Comparison of ENCODE assay signal across 24 cellular contexts in the genomic region with DNA sequence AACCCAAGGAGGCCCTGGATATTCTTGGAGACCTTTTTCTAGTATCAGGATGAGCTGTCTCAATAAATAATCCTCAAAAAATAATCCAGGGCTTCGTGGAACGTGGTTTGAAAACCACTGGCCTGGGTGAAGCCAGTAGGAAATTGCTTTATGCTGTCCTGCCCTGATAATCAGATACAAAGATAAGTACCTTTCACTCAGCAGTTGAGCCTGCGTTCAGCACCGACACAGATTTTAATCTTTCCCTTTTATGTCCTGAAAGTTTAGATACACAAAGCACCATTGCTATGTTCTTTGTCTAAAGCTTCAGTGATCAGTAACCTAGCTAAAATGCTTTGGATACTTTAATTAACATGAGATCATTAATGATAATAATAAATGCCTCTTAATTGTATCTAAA.
DNase-seq lines count a peak whose midpoint lies in the region; ATAC-seq and TF ChIP-seq lines count a peak whose summit lies in the region.
"Had no signal": no experiment of that assay in that cellular context is flagged by ENCODE, and none has a peak within 500 bp of the region (broad histone marks: within the 10 kb centered on the region; RNA-seq: fewer than 3 reads in every experiment).

No MANE protein-coding gene starts in this region.

- H4K91ac ChIP-seq in H9 (ENCODE audit: insufficient read length, low read depth, low read length): no peak overlapping the region

- H2BK12ac ChIP-seq in H9 (ENCODE audit: insufficient read length, low read depth, low read length): no peak overlapping the region

- peak overlapping the region; percentile 35 for H3K27ac Mint-ChIP-seq in mesothelial cell of epicardium
- no peak overlapping the region for H3K27ac Mint-ChIP-seq in H9
- H3K27ac Mint-ChIP-seq: CD4-positive, CD25-positive, alpha-beta regulatory T cell; GM23338; HFFc6 had no signal

- no peak overlapping the region for H3T11ph ChIP-seq in H9 (ENCODE audit: low read length)

- H3K27me3 ChIP-seq in SK-N-SH (ENCODE audit: insufficient read depth): no peaks in the 10 kb centered on the region
- H3K27me3 ChIP-seq in smooth muscle cell (ENCODE audit: low read depth): no peaks in the 10 kb centered on the region
- H3K27me3 ChIP-seq in colonic mucosa: no peaks in the 10 kb centered on the region
- no peaks in the 10 kb centered on the region for H3K27me3 ChIP-seq in H9 (ENCODE audit: insufficient read depth, low read length)
- H3K27me3 ChIP-seq: BLaER1 had no signal

- no peak overlapping the region for H3K4ac ChIP-seq in H9 (ENCODE audit: low read depth, low read length)

- H3K9ac ChIP-seq in SK-N-SH (no peak overlapping the region), smooth muscle cell (ENCODE audit: low read depth) (no peak overlapping the region), colonic mucosa (ENCODE audit: low read depth in 2 of 2, low read length in 2 of 2) (no peak overlapping the region), H9 (ENCODE audit: extremely low read depth, insufficient read length, low read length) (no peak overlapping the region)
- H3K9ac ChIP-seq: BLaER1, KMS-11 had no signal

- H4K5ac ChIP-seq in H9 (ENCODE audit: insufficient read length, low read depth, low read length): no peak overlapping the region

- H2BK5ac ChIP-seq in H9 (ENCODE audit: insufficient read length, low read length): no peak overlapping the region

- no peak overlapping the region for H2BK20ac ChIP-seq in H9 (ENCODE audit: low read depth, low read length, poor library complexity, severe bottlenecking)

- H4K8ac ChIP-seq in H9 (replicated peaks; ENCODE audit: insufficient read length, low read depth, low read length): no peak overlapping the region

- TF ChIP-seq EP300 in SK-N-SH (IDR thresholded peaks at IDR 0.05; ENCODE audit: borderline replicate concordance in 1 of 2, low read depth in 1 of 2, low read length in 1 of 2): peak; percentile 16 to 76; a peak in 2 of 4 replicates

- DNase-seq in KG1 (lab: John Stamatoyannopoulos, UW) (peak; percentile 8), SK-N-SH (no peak), mesothelial cell of epicardium (ENCODE audit: low spot score in 2 of 2, unreplicated experiment in 2 of 2) (no peak), smooth muscle cell (lab: John Stamatoyannopoulos, UW; ENCODE audit: unreplicated experiment) (no peak), colonic mucosa (no peak), H9 (no peak)
- DNase-seq: CD4-positive, CD25-positive, alpha-beta regulatory T cell; DMS53; HFFc6; IMR-90; NCI-H1092; NCI-H1436; NCI-H187; NCI-H2081 treated with DMSO at 0.1 percent for 48 hours; NCI-H2171; NCI-H345; NCI-H510A treated with DMSO at 0.1 percent for 48 hours; SIG-M5 had no signal

- TF ChIP-seq CTCF in SK-N-SH (IDR thresholded peaks at IDR 0.05) (no peak), mesothelial cell of epicardium (IDR thresholded peaks at IDR 0.05; ENCODE audit: unreplicated experiment) (no peak), smooth muscle cell (IDR thresholded peaks at IDR 0.05; ENCODE audit: borderline replicate concordance, insufficient read depth, poor library complexity, severe bottlenecking) (no peak), colonic mucosa (IDR thresholded peaks at IDR 0.05) (no peak), H9 (conservative IDR thresholded peaks at IDR 0.05) (no peak)

- 25% methylated on average over 4 of the region's 4 CpGs for WGBS in SK-N-SH (ENCODE audit: low lambda C conversion rate)
- 40% methylated on average over 4 of the region's 4 CpGs for WGBS in smooth muscle cell (ENCODE audit: low lambda C conversion rate)
- no CpG with 5 or more reads among the region's 4 CpGs for WGBS in H9 (ENCODE audit: extremely low coverage, insufficient read length, low lambda C conversion rate)

- no peak overlapping the region for H3K18ac ChIP-seq in H9 (ENCODE audit: insufficient read length, low read depth, low read length)

- intact Hi-C loops in colonic mucosa (cut with DNase I): no loop called here

- H3K14ac ChIP-seq in H9 (ENCODE audit: insufficient read depth, low read length): no peak overlapping the region

- ATAC-seq in HG03196 (IDR thresholded peaks at IDR 0.05; ENCODE audit: unreplicated experiment): no peak
- ATAC-seq: GM12878, GM23338 had no signal

- H2AFZ ChIP-seq in SK-N-SH (ENCODE audit: low read depth): peak overlapping the region; percentile 9; the same call in 1 of the 2 replicates
- peak overlapping the region; percentile 9 for H2AFZ ChIP-seq in smooth muscle cell (ENCODE audit: low read depth)
- H2AFZ ChIP-seq in H9 (ENCODE audit: low read length): no peak overlapping the region
- H2AFZ ChIP-seq: GM23338 had no signal

- no peaks in the 10 kb centered on the region for H3K23me2 ChIP-seq in H9 (ENCODE audit: insufficient read length, low read depth, low read length, poor library complexity, severe bottlenecking)

- no peak overlapping the region for H2BK120ac ChIP-seq in H9 (ENCODE audit: low read depth, low read length, poor library complexity, severe bottlenecking)

- H3K9me3 Mint-ChIP-seq in mesothelial cell of epicardium (peaks cover 20% of the 10 kb centered on the region), H9 (peaks cover 0 to under 1% of the 10 kb centered on the region in 2 experiments; a peak in 2 of 5 replicates)
- H3K9me3 Mint-ChIP-seq: GM23338, HFFc6 had no signal

- no peaks in the 10 kb centered on the region for H3F3A ChIP-seq in SK-N-SH (replicated peaks; ENCODE audit: insufficient read depth)
- H3F3A ChIP-seq in smooth muscle cell (ENCODE audit: low read depth): no peaks in the 10 kb centered on the region

- no peaks in the 10 kb centered on the region for H3K27me3 Mint-ChIP-seq in mesothelial cell of epicardium (ENCODE audit: low read depth)
- H3K27me3 Mint-ChIP-seq in H9 (ENCODE audit: low read depth): no peaks in the 10 kb centered on the region
- H3K27me3 Mint-ChIP-seq: CD4-positive, CD25-positive, alpha-beta regulatory T cell had no signal

- no peak overlapping the region for H3K56ac ChIP-seq in H9 (ENCODE audit: insufficient read length, low read depth, low read length)

- H3K36me3 Mint-ChIP-seq in mesothelial cell of epicardium (no peaks in the 10 kb centered on the region), H9 (ENCODE audit: insufficient read depth in 1 of 3, low read depth in 3 of 3) (no peaks in the 10 kb centered on the region)
- H3K36me3 Mint-ChIP-seq: CD4-positive, CD25-positive, alpha-beta regulatory T cell had no signal

- no peaks in the 10 kb centered on the region for H3K9me3 ChIP-seq in SK-N-SH
- no peaks in the 10 kb centered on the region for H3K9me3 ChIP-seq in smooth muscle cell (replicated peaks; ENCODE audit: low read depth)
- no peaks in the 10 kb centered on the region for H3K9me3 ChIP-seq in colonic mucosa
- no peaks in the 10 kb centered on the region for H3K9me3 ChIP-seq in H9 (ENCODE audit: control insufficient read depth, low read depth, low read length)
- H3K9me3 ChIP-seq: HAP-1 had no signal

- no peak overlapping the region for H3K23ac ChIP-seq in H9 (ENCODE audit: insufficient read length, low read depth, low read length)

- no peaks in the 10 kb centered on the region for H4K20me1 ChIP-seq in SK-N-SH (ENCODE audit: insufficient read depth)
- no peaks in the 10 kb centered on the region for H4K20me1 ChIP-seq in smooth muscle cell (ENCODE audit: low read depth)
- no peaks in the 10 kb centered on the region for H4K20me1 ChIP-seq in H9 (ENCODE audit: control insufficient read depth, insufficient read depth, insufficient read length)
- H4K20me1 ChIP-seq: BLaER1 had no signal

- no peaks in the 10 kb centered on the region for H3K79me2 ChIP-seq in SK-N-SH (ENCODE audit: insufficient read depth)
- no peaks in the 10 kb centered on the region for H3K79me2 ChIP-seq in smooth muscle cell (ENCODE audit: low read depth)
- H3K79me2 ChIP-seq in H9 (ENCODE audit: insufficient read depth, low read length): no peaks in the 10 kb centered on the region

- H3K4me3 Mint-ChIP-seq in mesothelial cell of epicardium: no peak overlapping the region
- H3K4me3 Mint-ChIP-seq in H9: no peak overlapping the region
- H3K4me3 Mint-ChIP-seq: CD4-positive, CD25-positive, alpha-beta regulatory T cell; GM23338; HFFc6 had no signal

- peaks cover 28% of the 10 kb centered on the region for H3K4me1 Mint-ChIP-seq in mesothelial cell of epicardium
- H3K4me1 Mint-ChIP-seq in H9: no peaks in the 10 kb centered on the region
- H3K4me1 Mint-ChIP-seq: CD4-positive, CD25-positive, alpha-beta regulatory T cell; GM23338 had no signal

- TF ChIP-seq RAD21 in SK-N-SH (IDR thresholded peaks at IDR 0.05; ENCODE audit: low read length): peak; percentile 35; the same call in 1 of the 2 replicates

- H3K36me3 ChIP-seq in SK-N-SH (replicated peaks in 1 of 2; ENCODE audit: control insufficient read depth in 1 of 2, insufficient read depth in 2 of 2, low read length in 1 of 2) (no peaks in the 10 kb centered on the region), smooth muscle cell (ENCODE audit: low read depth) (no peaks in the 10 kb centered on the region), colonic mucosa (no peaks in the 10 kb centered on the region)
- H3K36me3 ChIP-seq: BLaER1, HAP-1 had no signal

- H3K4me2 ChIP-seq in SK-N-SH (no peak overlapping the region), smooth muscle cell (no peak overlapping the region), H9 (ENCODE audit: insufficient read depth, insufficient read length, low read length) (no peak overlapping the region)
- H3K4me2 ChIP-seq: BLaER1, GM23338, KMS-11 had no signal

- no peak overlapping the region for H2BK15ac ChIP-seq in H9 (ENCODE audit: low read depth, low read length)

- CTCF ChIA-PET in SK-N-SH (lab: Yijun Ruan, JAX): no interaction called here

- no peak overlapping the region for H3K4me3 ChIP-seq in SK-N-SH (ENCODE audit: low read depth in 2 of 2, low read length in 1 of 2)
- no peak overlapping the region for H3K4me3 ChIP-seq in smooth muscle cell
- H3K4me3 ChIP-seq in colonic mucosa: no peak overlapping the region
- H3K4me3 ChIP-seq: BLaER1, GM12878, GM23338, HAP-1 had no signal

- H3K4me1 ChIP-seq in SK-N-SH (ENCODE audit: control insufficient read depth in 1 of 2, insufficient read depth in 2 of 2, low read depth in 1 of 2, low read length in 1 of 2) (peaks cover 0 to 8% of the 10 kb centered on the region in 2 experiments; a peak in 2 of 4 replicates), smooth muscle cell (ENCODE audit: low read depth) (no peaks in the 10 kb centered on the region), colonic mucosa (no peaks in the 10 kb centered on the region), H9 (ENCODE audit: insufficient read depth, low read length) (no peaks in the 10 kb centered on the region)
- H3K4me1 ChIP-seq: BLaER1, HAP-1 had no signal

- H2AK5ac ChIP-seq in H9 (ENCODE audit: insufficient read length, low read length): no peak overlapping the region

- H3K27ac ChIP-seq in SK-N-SH (ENCODE audit: low read depth in 2 of 2, low read length in 1 of 2): peak overlapping the region in 1 of 2 experiments; percentile 69; a peak in 2 of 4 replicates
- H3K27ac ChIP-seq in smooth muscle cell (ENCODE audit: low read depth): no peak overlapping the region
- H3K27ac ChIP-seq in colonic mucosa: no peak overlapping the region
- H3K27ac ChIP-seq in H9 (ENCODE audit: insufficient read length, low read depth, low read length): no peak overlapping the region
- H3K27ac ChIP-seq: BLaER1, KMS-11 had no signal

- no peaks in the 10 kb centered on the region for H3K79me1 ChIP-seq in H9 (ENCODE audit: insufficient read depth, low read depth, low read length, poor library complexity, severe bottlenecking)

- POLR2A ChIA-PET in SK-N-SH (lab: Yijun Ruan, JAX): no interaction called here

- H3K9me2 ChIP-seq in SK-N-SH: no peaks in the 10 kb centered on the region
